Comparison of ENCODE assay signal across 8 cellular contexts in genomic region chr4:38805530-38806145, GRCh38. TPM values are rescaled to one million over a fixed set of nuclear protein-coding genes. Genes with fewer than 3 reads are reported as not detected.
DNase-seq lines count a peak whose midpoint lies in the region; ATAC-seq and TF ChIP-seq lines count a peak whose summit lies in the region.

No MANE protein-coding gene starts in this region.

- no peak overlapping the region for H3K4me3 ChIP-seq in fibroblast of the aortic adventitia (ENCODE audit: low read depth, low read length)

- peak; percentile 21 for DNase-seq in stimulated activated CD4-positive, alpha-beta T cell treated with anti-CD3 and anti-CD28 coated beads, Interleukin-4, amount 100 ng/mL, for 24 hours
- no peak for DNase-seq in stimulated activated CD4-positive, alpha-beta T cell treated with anti-CD3 and anti-CD28 coated beads, Interleukin-2, amount 100 ng/mL, for 24 hours
- DNase-seq in SKM-1 (lab: John Stamatoyannopoulos, UW; ENCODE audit: unreplicated experiment) (peak; percentile 85), fibroblast of the aortic adventitia (ENCODE audit: low read depth) (peak; percentile 29), renal cortical epithelial cell (ENCODE audit: low read depth) (peak; percentile 37), activated gamma-delta T cell treated with Interleukin-2 at 50 U/mL for 16 hours (no peak), DMS53 (lab: John Stamatoyannopoulos, UW) (no peak)

- ATAC-seq in HG03097 (IDR thresholded peaks at IDR 0.05; ENCODE audit: low FRiP score, unreplicated experiment), result peak; percentile 69

- TF ChIP-seq CTCF in fibroblast of the aortic adventitia (IDR thresholded peaks at IDR 0.05; ENCODE audit: insufficient read depth, low read length), result no peak

RNA-seq across cellular contexts. Expression of gene TLR1, which starts 1.0 kb away (rescaled TPM):
- total RNA-seq in fibroblast of the aortic adventitia (ENCODE audit: low replicate concordance) (3.2 and 3.5 TPM in 2 replicates), renal cortical epithelial cell (8.7 and 25.2 TPM in 2 replicates)

RNA-seq across cellular contexts. Expression of gene TLR10, which starts 22.8 kb away (rescaled TPM):
- total RNA-seq in fibroblast of the aortic adventitia (ENCODE audit: low replicate concordance), result not detected in 2 replicates
- total RNA-seq in renal cortical epithelial cell, result not detected in 2 replicates

RNA-seq across cellular contexts. Expression of gene TLR6, which starts 51.0 kb away (rescaled TPM):
- total RNA-seq in fibroblast of the aortic adventitia (ENCODE audit: low replicate concordance) (2.2 and 5.0 TPM in 2 replicates), renal cortical epithelial cell (0.65 and 2.8 TPM in 2 replicates)

Comparison
In these comparisons a context has a peak if more than half of its experiments do, and no peak if none do; other contexts are left out.
1. DNase-seq: peak in stimulated activated CD4-positive, alpha-beta T cell treated with anti-CD3 and anti-CD28 coated beads, Interleukin-4, amount 100 ng/mL, for 24 hours (single experiment), SKM-1 (single experiment), fibroblast of the aortic adventitia (single experiment) and renal cortical epithelial cell (single experiment); none in stimulated activated CD4-positive, alpha-beta T cell treated with anti-CD3 and anti-CD28 coated beads, Interleukin-2, amount 100 ng/mL, for 24 hours (0 of 2), activated gamma-delta T cell treated with Interleukin-2 at 50 U/mL for 16 hours (single experiment) and DMS53 (single experiment).